ENCODE assay signal across 15 cellular contexts in the genomic region with DNA sequence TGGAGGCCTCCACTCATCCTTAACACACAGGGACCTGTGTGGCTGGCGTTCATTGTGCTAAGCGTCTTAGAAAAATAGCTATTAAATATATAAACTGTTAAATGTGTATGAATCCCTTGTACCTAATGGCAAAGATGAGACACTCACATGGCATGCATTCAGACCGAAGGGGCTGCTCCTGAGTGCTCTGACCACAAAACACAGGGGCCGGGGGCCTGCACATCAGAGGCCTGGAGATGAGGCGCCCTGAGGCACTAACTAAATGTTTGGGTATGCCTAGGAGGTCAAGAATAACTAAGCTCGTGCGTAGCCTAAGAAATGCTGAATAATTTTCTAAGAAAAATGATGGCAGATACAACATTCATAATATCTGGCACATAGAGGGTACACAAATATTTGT.
DNase-seq lines count a peak whose midpoint lies in the region; TF ChIP-seq lines count a peak whose summit lies in the region.
"Had no signal": no experiment of that assay in that cellular context is flagged by ENCODE, and none has a peak within 500 bp of the region (broad histone marks: within the 10 kb centered on the region; RNA-seq: fewer than 3 reads in every experiment).

No MANE protein-coding gene starts in this region.

- H3K9me3 Mint-ChIP-seq in immature natural killer cell (peaks cover 0 to under 1% (median under 1%) of the 10 kb centered on the region in 6 donors), nephron progenitor cell (peaks cover under 1% of the 10 kb centered on the region)
- H3K9me3 Mint-ChIP-seq in activated CD4-positive, alpha-beta T cell treated with anti-CD3 and anti-CD28 coated beads, Interleukin-2, amount 10 ng/mL, durations not matched to agents 24 days and 14 days = no peaks in the 10 kb centered on the region

- H3K27me3 ChIP-seq in ACC112 (ENCODE audit: insufficient read depth, low read length) (no peaks in the 10 kb centered on the region), osteoblast (ENCODE audit: insufficient read depth, low read length) (no peaks in the 10 kb centered on the region)

- H3K27ac ChIP-seq in ACC112 (ENCODE audit: low read depth, low read length) (no peak overlapping the region), osteoblast (ENCODE audit: low read depth, low read length) (no peak overlapping the region)
- H3K27ac ChIP-seq: C4-2B had no signal

- no peaks in the 10 kb centered on the region for H4K20me1 ChIP-seq in osteoblast (ENCODE audit: insufficient read depth, low read length)

- peak overlapping the region; percentile 77 to 96 (median 88) for H3K4me3 Mint-ChIP-seq in immature natural killer cell
- no peak overlapping the region for H3K4me3 Mint-ChIP-seq in activated CD4-positive, alpha-beta T cell treated with anti-CD3 and anti-CD28 coated beads, Interleukin-2, amount 10 ng/mL, durations not matched to agents 24 days and 14 days
- H3K4me3 Mint-ChIP-seq in nephron progenitor cell = no peak overlapping the region
- H3K4me3 Mint-ChIP-seq: B cell; CD4-positive, alpha-beta memory T cell had no signal

- H3K4me2 ChIP-seq in osteoblast (ENCODE audit: insufficient read depth, low read length) = no peak overlapping the region

- H3K79me2 ChIP-seq in ACC112 (ENCODE audit: control insufficient read depth, insufficient read depth, low read length, unreplicated experiment) = no peaks in the 10 kb centered on the region
- H3K79me2 ChIP-seq in osteoblast (ENCODE audit: insufficient read depth, low read length) = no peaks in the 10 kb centered on the region

- peaks cover 73 to 76% of the 10 kb centered on the region in 2 donors for H3K4me1 Mint-ChIP-seq in immature natural killer cell
- peaks cover 6% of the 10 kb centered on the region for H3K4me1 Mint-ChIP-seq in activated CD4-positive, alpha-beta T cell treated with anti-CD3 and anti-CD28 coated beads, Interleukin-2, amount 10 ng/mL, durations not matched to agents 24 days and 14 days
- peaks cover 34% of the 10 kb centered on the region for H3K4me1 Mint-ChIP-seq in nephron progenitor cell

- H3K27me3 Mint-ChIP-seq in immature natural killer cell (ENCODE audit: low read depth in 3 of 3) (peaks cover 5 to 15% (median 12%) of the 10 kb centered on the region in 3 donors), nephron progenitor cell (ENCODE audit: low read depth, poor library complexity) (peaks cover 2% of the 10 kb centered on the region)
- H3K27me3 Mint-ChIP-seq in activated CD4-positive, alpha-beta T cell treated with anti-CD3 and anti-CD28 coated beads, Interleukin-2, amount 10 ng/mL, durations not matched to agents 24 days and 14 days = peaks cover 4% of the 10 kb centered on the region

- H3K36me3 ChIP-seq in ACC112 (ENCODE audit: insufficient read depth, low read length) = no peaks in the 10 kb centered on the region
- no peaks in the 10 kb centered on the region for H3K36me3 ChIP-seq in osteoblast (ENCODE audit: insufficient read depth, low read length)
- H3K36me3 ChIP-seq: HAP-1 had no signal

- intact Hi-C loops in activated CD4-positive, alpha-beta T cell treated with anti-CD3 and anti-CD28 coated beads, Interleukin-2, amount 10 ng/mL, durations not matched to agents 24 days and 14 days (cut with micrococcal nuclease) = no loop called here

- H3K36me3 Mint-ChIP-seq in immature natural killer cell (peaks cover 0 to 1% (median under 1%) of the 10 kb centered on the region in 3 donors), nephron progenitor cell (ENCODE audit: low read depth) (no peaks in the 10 kb centered on the region)
- H3K36me3 Mint-ChIP-seq in activated CD4-positive, alpha-beta T cell treated with anti-CD3 and anti-CD28 coated beads, Interleukin-2, amount 10 ng/mL, durations not matched to agents 24 days and 14 days (ENCODE audit: low read depth) = no peaks in the 10 kb centered on the region
- H3K36me3 Mint-ChIP-seq: CD4-positive, alpha-beta memory T cell had no signal

- TF ChIP-seq CTCF in osteoblast (IDR thresholded peaks at IDR 0.05; ENCODE audit: extremely low read depth, low read depth, low read length) = no peak
- no peak for TF ChIP-seq CTCF in nephron progenitor cell (IDR thresholded peaks at IDR 0.05)

- H3K4me3 ChIP-seq in ACC112 (ENCODE audit: low read depth, low read length) (peak overlapping the region; percentile 82), osteoblast (ENCODE audit: insufficient read depth, low read length) (no peak overlapping the region)
- H3K4me3 ChIP-seq: HAP-1 had no signal

- H2AFZ ChIP-seq in ACC112 (ENCODE audit: low read length, unreplicated experiment) = peak overlapping the region; percentile 72
- peak overlapping the region; percentile 80 for H2AFZ ChIP-seq in osteoblast (ENCODE audit: low read length)

- peak; percentile 67 for DNase-seq in EL
- no peak for DNase-seq in immature natural killer cell
- DNase-seq in osteoblast (ENCODE audit: insufficient read length, low spot score, missing footprints) = no peak
- no peak for DNase-seq in activated CD4-positive, alpha-beta T cell treated with anti-CD3 and anti-CD28 coated beads, Interleukin-2, amount 10 ng/mL, durations not matched to agents 24 days and 14 days
- DNase-seq in HT-29 (ENCODE audit: low spot score) = no peak
- no peak for DNase-seq in nephron progenitor cell
- DNase-seq in CD1c-positive myeloid dendritic cell (ENCODE audit: extremely low spot score) = no peak
- DNase-seq: 8988T; CD4-positive, alpha-beta memory T cell; DMS153; DMS79 had no signal

- H3K27ac Mint-ChIP-seq in immature natural killer cell (peak overlapping the region; percentile 93 to 99 (median 96)), nephron progenitor cell (no peak overlapping the region)
- no peak overlapping the region for H3K27ac Mint-ChIP-seq in activated CD4-positive, alpha-beta T cell treated with anti-CD3 and anti-CD28 coated beads, Interleukin-2, amount 10 ng/mL, durations not matched to agents 24 days and 14 days
- H3K27ac Mint-ChIP-seq: B cell; CD4-positive, alpha-beta memory T cell had no signal

- H3K9me3 ChIP-seq in osteoblast (ENCODE audit: low read depth, low read length) = no peaks in the 10 kb centered on the region
- H3K9me3 ChIP-seq: HAP-1 had no signal

- peaks cover 10% of the 10 kb centered on the region for H3K4me1 ChIP-seq in ACC112 (ENCODE audit: control insufficient read depth, insufficient read depth, low read length, unreplicated experiment)
- peaks cover 6% of the 10 kb centered on the region for H3K4me1 ChIP-seq in osteoblast (ENCODE audit: insufficient read depth, low read length)
- H3K4me1 ChIP-seq: HAP-1 had no signal

Comparison
In these comparisons a context has a peak if more than half of its experiments do, and no peak if none do; other contexts are left out.
1. H3K27ac Mint-ChIP-seq: peak in immature natural killer cell (6 of 6); none in activated CD4-positive, alpha-beta T cell treated with anti-CD3 and anti-CD28 coated beads, Interleukin-2, amount 10 ng/mL, durations not matched to agents 24 days and 14 days (single experiment) and nephron progenitor cell (single experiment).
2. H3K4me3 Mint-ChIP-seq: peak in immature natural killer cell (5 of 5); none in activated CD4-positive, alpha-beta T cell treated with anti-CD3 and anti-CD28 coated beads, Interleukin-2, amount 10 ng/mL, durations not matched to agents 24 days and 14 days (single experiment) and nephron progenitor cell (single experiment).